1 cellular context compared by ENCODE assay signal in the genomic region with DNA sequence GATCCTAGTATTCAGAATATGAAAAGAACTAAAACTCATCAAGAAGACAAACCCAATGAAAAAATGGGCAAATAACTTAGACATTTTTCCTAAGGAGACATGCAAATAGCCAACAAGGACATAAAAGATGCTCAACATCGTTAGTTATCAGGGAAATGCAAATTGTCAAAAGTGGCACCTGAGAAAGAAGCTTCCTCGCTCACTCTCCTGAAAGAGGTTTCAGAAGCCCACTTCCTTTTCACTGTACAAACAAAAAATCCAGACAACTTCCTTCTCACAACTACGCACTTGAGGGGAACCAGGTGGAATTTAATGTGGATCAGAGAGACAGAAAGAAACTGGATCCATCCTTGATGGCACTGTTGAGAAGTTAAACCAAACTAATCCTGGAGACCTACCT.
TF ChIP-seq lines count a peak whose summit lies in the region.

No MANE protein-coding gene starts in this region.

TF ChIP-seq in HepG2, 621 proteins besides CTCF, POLR2A, EP300 and RAD21:
- TF ChIP-seq, protein P1, sequence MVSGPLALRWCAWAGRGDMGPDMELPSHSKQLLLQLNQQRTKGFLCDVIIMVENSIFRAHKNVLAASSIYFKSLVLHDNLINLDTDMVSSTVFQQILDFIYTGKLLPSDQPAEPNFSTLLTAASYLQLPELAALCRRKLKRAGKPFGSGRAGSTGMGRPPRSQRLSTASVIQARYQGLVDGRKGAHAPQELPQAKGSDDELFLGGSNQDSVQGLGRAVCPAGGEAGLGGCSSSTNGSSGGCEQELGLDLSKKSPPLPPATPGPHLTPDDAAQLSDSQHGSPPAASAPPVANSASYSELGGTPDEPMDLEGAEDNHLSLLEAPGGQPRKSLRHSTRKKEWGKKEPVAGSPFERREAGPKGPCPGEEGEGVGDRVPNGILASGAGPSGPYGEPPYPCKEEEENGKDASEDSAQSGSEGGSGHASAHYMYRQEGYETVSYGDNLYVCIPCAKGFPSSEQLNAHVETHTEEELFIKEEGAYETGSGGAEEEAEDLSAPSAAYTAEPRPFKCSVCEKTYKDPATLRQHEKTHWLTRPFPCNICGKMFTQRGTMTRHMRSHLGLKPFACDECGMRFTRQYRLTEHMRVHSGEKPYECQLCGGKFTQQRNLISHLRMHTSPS (CRISPR knock-in tag; IDR thresholded peaks at IDR 0.05; ENCODE audit: low read depth) = no peak
- no peak for TF ChIP-seq POLR2AphosphoS2 (IDR thresholded peaks at IDR 0.05; ENCODE audit: low read depth, low read length)
